Comparison of ENCODE assay signal across 8 cellular contexts in the genomic region with DNA sequence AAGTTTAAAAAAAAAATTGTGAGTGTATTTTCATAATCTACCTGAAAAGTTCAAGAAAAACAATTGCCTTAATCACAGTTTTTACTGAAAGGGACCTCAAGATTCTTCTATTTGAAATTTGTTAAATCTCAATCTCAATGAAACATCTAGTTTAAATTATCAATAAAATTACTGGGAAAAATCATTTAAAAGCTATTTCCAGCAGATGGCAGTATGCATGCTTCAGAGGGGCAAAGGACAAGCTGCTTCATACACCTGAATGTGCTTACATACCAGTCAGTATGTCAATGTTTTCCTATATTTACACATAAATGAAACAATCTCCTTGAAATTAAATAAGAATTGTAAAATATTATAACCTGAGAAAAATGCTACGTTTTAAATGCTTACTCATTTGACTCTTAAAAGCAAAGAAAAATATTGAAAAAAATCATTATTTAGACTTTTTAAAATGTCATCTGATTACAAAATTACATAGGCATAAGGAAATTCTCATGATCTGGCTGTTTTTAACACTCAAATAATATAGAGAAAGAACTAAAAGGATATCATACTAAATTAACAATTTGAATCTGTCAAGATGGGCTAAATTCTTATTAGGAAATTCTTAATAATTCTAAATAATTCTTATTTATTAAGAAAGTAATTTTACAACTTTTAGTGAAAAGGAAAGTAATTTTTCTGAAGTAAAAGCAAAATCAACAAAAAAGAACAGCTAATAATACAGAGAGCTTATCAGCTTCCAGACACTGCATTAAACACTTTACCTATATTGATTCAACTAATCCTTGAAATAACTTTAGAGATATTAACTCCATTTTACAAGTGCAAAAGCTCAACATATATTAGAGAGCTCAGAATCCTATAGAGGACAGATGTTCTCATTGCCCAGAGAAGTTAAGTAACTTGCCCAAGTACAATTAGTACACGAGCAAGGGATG.
DNase-seq lines count a peak whose midpoint lies in the region; ATAC-seq and TF ChIP-seq lines count a peak whose summit lies in the region.

No MANE protein-coding gene starts in this region.

- H4K20me1 ChIP-seq in OCI-LY3 (ENCODE audit: insufficient read depth, low read length) = no peaks in the 10 kb centered on the region

- ATAC-seq in activated CD4-positive, CD25-positive, alpha-beta regulatory T cell treated with anti-CD3 and anti-CD28 coated beads, Interleukin-2, amount 50 U/mL, for 24 hours = no peak

- no peak overlapping the region for H3K27ac ChIP-seq in OCI-LY3 (ENCODE audit: low read length)

- H3K4me3 ChIP-seq in AG10803 (ENCODE audit: low read length) (no peak overlapping the region), OCI-LY3 (ENCODE audit: low read length) (no peak overlapping the region), epithelial cell of esophagus (ENCODE audit: low read length) (no peak overlapping the region)

- H3K27me3 ChIP-seq in OCI-LY3 (ENCODE audit: low read depth, low read length) = no peaks in the 10 kb centered on the region

- DNase-seq in AG10803 (ENCODE audit: low read depth) (peak; percentile 61), HCEC 1CT (peak; percentile 9), epithelial cell of esophagus (ENCODE audit: low read depth) (peak; percentile 64), renal cortical epithelial cell (ENCODE audit: low read depth) (peak; percentile 76), NCI-H2227 treated with DMSO at 0.1 percent for 48 hours (lab: John Stamatoyannopoulos, UW) (no peak)
- DNase-seq in activated CD4-positive, alpha-beta T cell treated with anti-CD3 and anti-CD28 coated beads, Interleukin-2, amount 50 U/mL, for 4 hours = no peak

- H2AFZ ChIP-seq in OCI-LY3 (ENCODE audit: low read depth, low read length) = no peak overlapping the region

- no peaks in the 10 kb centered on the region for H3K79me2 ChIP-seq in OCI-LY3 (ENCODE audit: low read length)

- H3K4me1 ChIP-seq in OCI-LY3 (ENCODE audit: low read length) = no peaks in the 10 kb centered on the region

- H3K36me3 ChIP-seq in OCI-LY3 (replicated peaks; ENCODE audit: low read depth, low read length) = no peaks in the 10 kb centered on the region

- TF ChIP-seq CTCF in AG10803 (conservative IDR thresholded peaks at IDR 0.05; ENCODE audit: low read length) = peak; percentile 77
- peak; percentile 69 for TF ChIP-seq CTCF in OCI-LY3 (IDR thresholded peaks at IDR 0.05; ENCODE audit: low read depth, low read length)
- TF ChIP-seq CTCF in epithelial cell of esophagus (IDR thresholded peaks at IDR 0.05; ENCODE audit: insufficient read depth, low read depth, low read length, missing control alignments) = peak; percentile 68

- H3K9me3 ChIP-seq in OCI-LY3 (ENCODE audit: insufficient read depth, low read length) = no peaks in the 10 kb centered on the region

- no peak overlapping the region for H3K4me2 ChIP-seq in OCI-LY3 (ENCODE audit: low read length)

- H3K9ac ChIP-seq in OCI-LY3 (ENCODE audit: low read length) = no peak overlapping the region

Comparison
In these comparisons a context has a peak if more than half of its experiments do, and no peak if none do; other contexts are left out.
1. DNase-seq: peak in AG10803 (single experiment), HCEC 1CT (single experiment), epithelial cell of esophagus (single experiment) and renal cortical epithelial cell (single experiment); none in activated CD4-positive, alpha-beta T cell treated with anti-CD3 and anti-CD28 coated beads, Interleukin-2, amount 50 U/mL, for 4 hours (0 of 2) and NCI-H2227 treated with DMSO at 0.1 percent for 48 hours (single experiment).
2. Peak in every context shown above with its lines, with median percentiles within 50 percentile points of each other: CTCF ChIP-seq.